In genomic region chr9:21777701-21778100, GRCh38 we compare ENCODE assay signal across 1 cellular context.
TF ChIP-seq lines count a peak whose summit lies in the region.

No MANE protein-coding gene starts in this region.

TF ChIP-seq in GM23338, 12 proteins besides CTCF, POLR2A, EP300 and RAD21 (continued from another document):
- TF ChIP-seq ETS1 (IDR thresholded peaks at IDR 0.05) (no peak), CREB1 (CRISPR knock-in tag; IDR thresholded peaks at IDR 0.05; ENCODE audit: low read depth) (no peak)
